16 cellular contexts compared by ENCODE assay signal in the genomic region with DNA sequence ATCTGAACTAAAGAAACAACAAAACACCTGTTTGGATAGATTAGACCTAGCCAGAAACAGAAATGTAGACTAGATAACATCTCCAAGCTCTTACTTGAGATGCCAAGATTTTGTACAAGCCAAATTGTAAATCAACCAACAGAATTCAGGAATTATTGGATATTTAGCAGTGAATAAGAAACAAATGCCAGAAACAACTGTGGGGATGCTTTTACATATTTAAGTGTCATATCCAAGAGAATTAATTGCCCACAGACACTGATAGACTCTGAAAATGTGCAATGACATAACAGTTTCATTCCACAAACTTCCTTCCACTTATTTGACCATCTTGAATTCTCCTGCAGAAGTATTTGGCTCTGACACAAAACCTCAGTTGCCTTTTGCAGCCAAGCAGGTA.
DNase-seq lines count a peak whose midpoint lies in the region; ATAC-seq and TF ChIP-seq lines count a peak whose summit lies in the region.
"Had no signal": no experiment of that assay in that cellular context is flagged by ENCODE, and none has a peak within 500 bp of the region (broad histone marks: within the 10 kb centered on the region; RNA-seq: fewer than 3 reads in every experiment).

No MANE protein-coding gene starts in this region.

- POLR2A ChIA-PET in SK-N-SH (lab: Yijun Ruan, JAX), result no interaction called here

- peak overlapping the region; percentile 85 to 96 for H3K27ac ChIP-seq in SK-N-SH (ENCODE audit: low read depth in 2 of 2, low read length in 1 of 2)
- H3K27ac ChIP-seq: BLaER1 treated with 17β-estradiol and CSF1 and Interleukin-3, amounts not matched to agents 10 nM and 100 nM; HL-60 had no signal

- H3K4me3 ChIP-seq in SK-N-SH (ENCODE audit: low read depth in 2 of 2, low read length in 1 of 2), result no peak overlapping the region
- H3K4me3 ChIP-seq: BLaER1 treated with 17β-estradiol and CSF1 and Interleukin-3, amounts not matched to agents 10 nM and 100 nM; GM12878; HAP-1 had no signal

- ATAC-seq in GM21825 (IDR thresholded peaks at IDR 0.05; ENCODE audit: unreplicated experiment), result no peak
- ATAC-seq: CD8-positive, alpha-beta T cell; GM12878 had no signal

- H3K4me1 ChIP-seq in SK-N-SH (ENCODE audit: control insufficient read depth in 1 of 2, insufficient read depth in 2 of 2, low read depth in 1 of 2, low read length in 1 of 2), result peaks cover 11 to 20% of the 10 kb centered on the region in 2 experiments
- H3K4me1 ChIP-seq: HAP-1 had no signal

- H2AFZ ChIP-seq in SK-N-SH (ENCODE audit: low read depth), result no peak overlapping the region

- no peaks in the 10 kb centered on the region for H3K9me2 ChIP-seq in SK-N-SH

- no peaks in the 10 kb centered on the region for H4K20me1 ChIP-seq in SK-N-SH (ENCODE audit: insufficient read depth)
- H4K20me1 ChIP-seq: BLaER1 treated with 17β-estradiol and CSF1 and Interleukin-3, amounts not matched to agents 10 nM and 100 nM had no signal

- peaks cover 6% of the 10 kb centered on the region; the same call in 1 of the 2 replicates for H3K79me2 ChIP-seq in SK-N-SH (ENCODE audit: insufficient read depth)

- peaks cover 15 to 20% of the 10 kb centered on the region in 2 experiments for H3K36me3 ChIP-seq in SK-N-SH (replicated peaks in 1 of 2; ENCODE audit: control insufficient read depth in 1 of 2, insufficient read depth in 2 of 2, low read length in 1 of 2)
- H3K36me3 ChIP-seq: BLaER1 treated with 17β-estradiol and CSF1 and Interleukin-3, amounts not matched to agents 10 nM and 100 nM; HAP-1 had no signal

- CTCF ChIA-PET in SK-N-SH (lab: Yijun Ruan, JAX), result no interaction called here

- no peak overlapping the region for H3K9ac ChIP-seq in SK-N-SH
- H3K9ac ChIP-seq: BLaER1 treated with 17β-estradiol and CSF1 and Interleukin-3, amounts not matched to agents 10 nM and 100 nM had no signal

- no peak for TF ChIP-seq RAD21 in SK-N-SH (IDR thresholded peaks at IDR 0.05; ENCODE audit: low read length)

- peaks cover 31% of the 10 kb centered on the region for H3F3A ChIP-seq in SK-N-SH (replicated peaks; ENCODE audit: insufficient read depth)

- no peaks in the 10 kb centered on the region for H3K27me3 ChIP-seq in SK-N-SH (ENCODE audit: insufficient read depth)
- H3K27me3 ChIP-seq: BLaER1 treated with 17β-estradiol and CSF1 and Interleukin-3, amounts not matched to agents 10 nM and 100 nM had no signal

- TF ChIP-seq CTCF in SK-N-SH (IDR thresholded peaks at IDR 0.05), result no peak

- DNase-seq in GM03348 (ENCODE audit: low spot score) (peak; percentile 6), SK-N-SH (no peak), astrocyte of the hippocampus (ENCODE audit: low read depth, low spot score) (peak; percentile 8), UCSD-AML1 (lab: John Stamatoyannopoulos, UW; ENCODE audit: unreplicated experiment) (no peak), NCI-H1436 treated with DMSO at 0.1 percent for 48 hours (lab: John Stamatoyannopoulos, UW) (no peak)
- no peak for DNase-seq in stimulated activated CD8-positive, alpha-beta memory T cell treated with anti-CD3 and anti-CD28 coated beads, Interleukin-4, amount 100 ng/mL, for 48 hours
- DNase-seq: 8988T; Calu3; CD8-positive, alpha-beta T cell; DMS79 treated with DMSO at 0.1 percent for 48 hours; GF-D8 had no signal

- H3K9me3 ChIP-seq in SK-N-SH, result no peaks in the 10 kb centered on the region
- H3K9me3 ChIP-seq: BLaER1 treated with 17β-estradiol and CSF1 and Interleukin-3, amounts not matched to agents 10 nM and 100 nM; HAP-1 had no signal

- H3K4me2 ChIP-seq in SK-N-SH, result no peak overlapping the region
- H3K4me2 ChIP-seq: BLaER1 treated with 17β-estradiol and CSF1 and Interleukin-3, amounts not matched to agents 10 nM and 100 nM had no signal

- peak in 1 of 2 experiments; percentile 67; a peak in 3 of 4 replicates for TF ChIP-seq EP300 in SK-N-SH (IDR thresholded peaks at IDR 0.05; ENCODE audit: borderline replicate concordance in 1 of 2, low read depth in 1 of 2, low read length in 1 of 2)

TF ChIP-seq in SK-N-SH, 30 proteins besides CTCF, POLR2A, EP300 and RAD21 (continues in another document):
- TF ChIP-seq CHD2 (IDR thresholded peaks at IDR 0.05; ENCODE audit: low read length, partially characterized antibody), result no peak
- no peak for TF ChIP-seq TAF1 (IDR thresholded peaks at IDR 0.05; ENCODE audit: borderline replicate concordance, low read depth, low read length)
- TF ChIP-seq ELF1 (IDR thresholded peaks at IDR 0.05), result no peak
- TF ChIP-seq POLR2AphosphoS5 (IDR thresholded peaks at IDR 0.05; ENCODE audit: low read depth, low read length), result 0 out of 2 replicates have a peak, but pooled peaks have one; percentile 21
- TF ChIP-seq, protein P1, sequence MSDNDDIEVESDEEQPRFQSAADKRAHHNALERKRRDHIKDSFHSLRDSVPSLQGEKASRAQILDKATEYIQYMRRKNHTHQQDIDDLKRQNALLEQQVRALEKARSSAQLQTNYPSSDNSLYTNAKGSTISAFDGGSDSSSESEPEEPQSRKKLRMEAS (IDR thresholded peaks at IDR 0.05; ENCODE audit: low read depth), result no peak
- peak; percentile 9; the same call in 1 of the 2 replicates for TF ChIP-seq TEAD4 (IDR thresholded peaks at IDR 0.05; ENCODE audit: borderline replicate concordance, insufficient read depth)
- TF ChIP-seq, protein P2, sequence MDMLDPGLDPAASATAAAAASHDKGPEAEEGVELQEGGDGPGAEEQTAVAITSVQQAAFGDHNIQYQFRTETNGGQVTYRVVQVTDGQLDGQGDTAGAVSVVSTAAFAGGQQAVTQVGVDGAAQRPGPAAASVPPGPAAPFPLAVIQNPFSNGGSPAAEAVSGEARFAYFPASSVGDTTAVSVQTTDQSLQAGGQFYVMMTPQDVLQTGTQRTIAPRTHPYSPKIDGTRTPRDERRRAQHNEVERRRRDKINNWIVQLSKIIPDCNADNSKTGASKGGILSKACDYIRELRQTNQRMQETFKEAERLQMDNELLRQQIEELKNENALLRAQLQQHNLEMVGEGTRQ (IDR thresholded peaks at IDR 0.05; ENCODE audit: borderline replicate concordance, low read depth, low read length), result no peak
- TF ChIP-seq, protein P3, sequence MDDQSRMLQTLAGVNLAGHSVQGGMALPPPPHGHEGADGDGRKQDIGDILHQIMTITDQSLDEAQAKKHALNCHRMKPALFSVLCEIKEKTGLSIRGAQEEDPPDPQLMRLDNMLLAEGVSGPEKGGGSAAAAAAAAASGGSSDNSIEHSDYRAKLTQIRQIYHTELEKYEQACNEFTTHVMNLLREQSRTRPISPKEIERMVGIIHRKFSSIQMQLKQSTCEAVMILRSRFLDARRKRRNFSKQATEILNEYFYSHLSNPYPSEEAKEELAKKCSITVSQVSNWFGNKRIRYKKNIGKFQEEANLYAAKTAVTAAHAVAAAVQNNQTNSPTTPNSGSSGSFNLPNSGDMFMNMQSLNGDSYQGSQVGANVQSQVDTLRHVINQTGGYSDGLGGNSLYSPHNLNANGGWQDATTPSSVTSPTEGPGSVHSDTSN (IDR thresholded peaks at IDR 0.05), result peak; percentile 72
- TF ChIP-seq EZH2phosphoT487 (IDR thresholded peaks at IDR 0.05; ENCODE audit: borderline replicate concordance, low read depth), result no peak
- no peak for TF ChIP-seq GATA2 (CRISPR knock-in tag; IDR thresholded peaks at IDR 0.05)
- no peak for TF ChIP-seq FOSL2 (IDR thresholded peaks at IDR 0.05; ENCODE audit: borderline replicate concordance, low read depth)
- TF ChIP-seq RFX5 (IDR thresholded peaks at IDR 0.05; ENCODE audit: low read length), result no peak
- peak; percentile 75 for TF ChIP-seq TCF12 (IDR thresholded peaks at IDR 0.05)
- TF ChIP-seq FOXM1 (IDR thresholded peaks at IDR 0.05; ENCODE audit: low read depth), result 0 out of 2 replicates have a peak, but pooled peaks have one; percentile 53
- TF ChIP-seq, protein P4, sequence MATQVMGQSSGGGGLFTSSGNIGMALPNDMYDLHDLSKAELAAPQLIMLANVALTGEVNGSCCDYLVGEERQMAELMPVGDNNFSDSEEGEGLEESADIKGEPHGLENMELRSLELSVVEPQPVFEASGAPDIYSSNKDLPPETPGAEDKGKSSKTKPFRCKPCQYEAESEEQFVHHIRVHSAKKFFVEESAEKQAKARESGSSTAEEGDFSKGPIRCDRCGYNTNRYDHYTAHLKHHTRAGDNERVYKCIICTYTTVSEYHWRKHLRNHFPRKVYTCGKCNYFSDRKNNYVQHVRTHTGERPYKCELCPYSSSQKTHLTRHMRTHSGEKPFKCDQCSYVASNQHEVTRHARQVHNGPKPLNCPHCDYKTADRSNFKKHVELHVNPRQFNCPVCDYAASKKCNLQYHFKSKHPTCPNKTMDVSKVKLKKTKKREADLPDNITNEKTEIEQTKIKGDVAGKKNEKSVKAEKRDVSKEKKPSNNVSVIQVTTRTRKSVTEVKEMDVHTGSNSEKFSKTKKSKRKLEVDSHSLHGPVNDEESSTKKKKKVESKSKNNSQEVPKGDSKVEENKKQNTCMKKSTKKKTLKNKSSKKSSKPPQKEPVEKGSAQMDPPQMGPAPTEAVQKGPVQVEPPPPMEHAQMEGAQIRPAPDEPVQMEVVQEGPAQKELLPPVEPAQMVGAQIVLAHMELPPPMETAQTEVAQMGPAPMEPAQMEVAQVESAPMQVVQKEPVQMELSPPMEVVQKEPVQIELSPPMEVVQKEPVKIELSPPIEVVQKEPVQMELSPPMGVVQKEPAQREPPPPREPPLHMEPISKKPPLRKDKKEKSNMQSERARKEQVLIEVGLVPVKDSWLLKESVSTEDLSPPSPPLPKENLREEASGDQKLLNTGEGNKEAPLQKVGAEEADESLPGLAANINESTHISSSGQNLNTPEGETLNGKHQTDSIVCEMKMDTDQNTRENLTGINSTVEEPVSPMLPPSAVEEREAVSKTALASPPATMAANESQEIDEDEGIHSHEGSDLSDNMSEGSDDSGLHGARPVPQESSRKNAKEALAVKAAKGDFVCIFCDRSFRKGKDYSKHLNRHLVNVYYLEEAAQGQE (IDR thresholded peaks at IDR 0.05; ENCODE audit: low read depth, low read length), result no peak
- no peak for TF ChIP-seq SIN3A (IDR thresholded peaks at IDR 0.05; ENCODE audit: borderline replicate concordance, low read depth, low read length)
- TF ChIP-seq FOXJ3 (CRISPR knock-in tag; IDR thresholded peaks at IDR 0.05), result no peak
- no peak for TF ChIP-seq GABPA (IDR thresholded peaks at IDR 0.05; ENCODE audit: low read depth)
- TF ChIP-seq SMC3 (IDR thresholded peaks at IDR 0.05; ENCODE audit: low read depth, low read length), result no peak
- TF ChIP-seq NFIC (IDR thresholded peaks at IDR 0.05; ENCODE audit: borderline replicate concordance), result peak; percentile 59
- TF ChIP-seq JUND (IDR thresholded peaks at IDR 0.05), result 0 out of 2 replicates have a peak, but pooled peaks have one; percentile 4
- no peak for TF ChIP-seq RCOR1 (IDR thresholded peaks at IDR 0.05; ENCODE audit: low read length)
- no peak for TF ChIP-seq MXI1 (IDR thresholded peaks at IDR 0.05; ENCODE audit: low read depth, low read length)
- TF ChIP-seq YY1 (IDR thresholded peaks at IDR 0.05; ENCODE audit: low read depth), result no peak

Comparison
In these comparisons a context has a peak if more than half of its experiments do, and no peak if none do; other contexts are left out.
1. DNase-seq: peak in GM03348 (single experiment) and astrocyte of the hippocampus (single experiment); none in SK-N-SH (single experiment), UCSD-AML1 (single experiment), stimulated activated CD8-positive, alpha-beta memory T cell treated with anti-CD3 and anti-CD28 coated beads, Interleukin-4, amount 100 ng/mL, for 48 hours (single experiment) and NCI-H1436 treated with DMSO at 0.1 percent for 48 hours (single experiment).